ENCODE assay signal across 24 cellular contexts in genomic region chr9:125440411-125440810, GRCh38.
A peak's percentile ranks its signal among the peaks of the same experiment; 100 is the strongest.
DNase-seq lines count a peak whose midpoint lies in the region; ATAC-seq and TF ChIP-seq lines count a peak whose summit lies in the region.
"Had no signal": no experiment of that assay in that cellular context is flagged by ENCODE, and none has a peak within 500 bp of the region (broad histone marks: within the 10 kb centered on the region; RNA-seq: fewer than 3 reads in every experiment).

No MANE protein-coding gene starts in this region.

- TF ChIP-seq POLR2A in stomach (IDR thresholded peaks at IDR 0.05), result no peak

- POLR2A ChIA-PET in HEK293T (lab: Yijun Ruan, JAX), result interaction anchor here (1.1 kb wide), 1 partner anchor 199 kb away, joined by 4 read pairs; the partner anchor contains the start of gene HSPA5
- POLR2A ChIA-PET in CD8-positive, alpha-beta T cell (lab: Charles Lee), result no interaction called here

- no peak for TF ChIP-seq CTCF in stomach (IDR thresholded peaks at IDR 0.05)
- no peak for TF ChIP-seq CTCF in CD8-positive, alpha-beta T cell (IDR thresholded peaks at IDR 0.05)

- H3K4me1 ChIP-seq in stomach, result no peaks in the 10 kb centered on the region
- H3K4me1 ChIP-seq in CD8-positive, alpha-beta T cell (ENCODE audit: insufficient read depth, low read length), result no peaks in the 10 kb centered on the region
- H3K4me1 ChIP-seq: ascending aorta, upper lobe of right lung had no signal

- H3K27ac ChIP-seq in stomach, result no peak overlapping the region
- H3K27ac ChIP-seq in CD8-positive, alpha-beta T cell (ENCODE audit: low read depth, low read length), result no peak overlapping the region
- H3K27ac ChIP-seq: ascending aorta, GM23248, upper lobe of right lung had no signal

- H3K36me3 ChIP-seq in stomach, result peaks cover 13 to 77% (median 65%) of the 10 kb centered on the region in 4 donors
- no peaks in the 10 kb centered on the region for H3K36me3 ChIP-seq in CD8-positive, alpha-beta T cell (ENCODE audit: insufficient read depth, low read length)

- H3K27me3 ChIP-seq in stomach, result no peaks in the 10 kb centered on the region
- no peaks in the 10 kb centered on the region for H3K27me3 ChIP-seq in CD8-positive, alpha-beta T cell (ENCODE audit: insufficient read depth, low read length)
- H3K27me3 ChIP-seq: ascending aorta, dorsolateral prefrontal cortex, upper lobe of right lung had no signal

- H3K9me3 Mint-ChIP-seq in stimulated activated effector memory CD8-positive, alpha-beta T cell treated with anti-CD3 and anti-CD28 coated beads, Interleukin-12 subunit alpha, Interleukin-12 subunit beta, amount 100 ng/mL, for 72 hours, result no peaks in the 10 kb centered on the region
- H3K9me3 Mint-ChIP-seq in CD8-positive, alpha-beta T cell, result no peaks in the 10 kb centered on the region
- H3K9me3 Mint-ChIP-seq: activated naive CD8-positive, alpha-beta T cell treated with anti-CD3 and anti-CD28 coated beads, Interleukin-2, amount 10 ng/mL, durations not matched to agents 7 days and 5 days; CD4-positive, alpha-beta memory T cell; naive thymus-derived CD8-positive, alpha-beta T cell had no signal

- no peaks in the 10 kb centered on the region for H3K27me3 Mint-ChIP-seq in CD8-positive, alpha-beta T cell (ENCODE audit: low read depth)
- H3K27me3 Mint-ChIP-seq: activated naive CD8-positive, alpha-beta T cell treated with anti-CD3 and anti-CD28 coated beads, Interleukin-2, amount 10 ng/mL, durations not matched to agents 7 days and 5 days; CD4-positive, alpha-beta memory T cell; naive thymus-derived CD8-positive, alpha-beta T cell had no signal

- CTCF ChIA-PET in HEK293T (lab: Yijun Ruan, JAX), result no interaction called here
- CTCF ChIA-PET in CD8-positive, alpha-beta T cell (lab: Charles Lee), result no interaction called here

- intact Hi-C loops in Right ventricle myocardium superior (cut with DNase I), result no loop called here
- intact Hi-C loops in left ventricle myocardium superior (cut with micrococcal nuclease), result no loop called here
- intact Hi-C loops in stomach (cut with DNase I; ENCODE audit: low total_unique reads), result no loop called here
- intact Hi-C loops in CD8-positive, alpha-beta T cell (cut with DNase I, micrococcal nuclease), result no loop called here

- no peak overlapping the region for H3K27ac Mint-ChIP-seq in stimulated activated effector memory CD8-positive, alpha-beta T cell treated with anti-CD3 and anti-CD28 coated beads, Interleukin-12 subunit alpha, Interleukin-12 subunit beta, amount 100 ng/mL, for 72 hours
- H3K27ac Mint-ChIP-seq in CD8-positive, alpha-beta T cell, result no peak overlapping the region
- H3K27ac Mint-ChIP-seq: activated naive CD8-positive, alpha-beta T cell treated with anti-CD3 and anti-CD28 coated beads, Interleukin-2, amount 10 ng/mL, durations not matched to agents 7 days and 5 days had no signal

- no peak for TF ChIP-seq EP300 in stomach (IDR thresholded peaks at IDR 0.05)

- H3K4me3 Mint-ChIP-seq in stimulated activated effector memory CD8-positive, alpha-beta T cell treated with anti-CD3 and anti-CD28 coated beads, Interleukin-12 subunit alpha, Interleukin-12 subunit beta, amount 100 ng/mL, for 72 hours, result no peak overlapping the region
- H3K4me3 Mint-ChIP-seq in CD8-positive, alpha-beta T cell, result no peak overlapping the region
- H3K4me3 Mint-ChIP-seq: activated naive CD8-positive, alpha-beta T cell treated with anti-CD3 and anti-CD28 coated beads, Interleukin-2, amount 10 ng/mL, durations not matched to agents 7 days and 5 days; CD4-positive, alpha-beta memory T cell; naive thymus-derived CD8-positive, alpha-beta T cell had no signal

- 79 to 90% (median 87%) methylated on average over 13 to 14 of the region's 14 CpGs for WGBS in stomach, 5 donors

- DNase-seq in Right ventricle myocardium superior (peak; percentile 29), left ventricle myocardium superior (no peak), HEK293T (ENCODE audit: extremely low spot score) (no peak), left kidney (ENCODE audit: low read depth, low spot score) (peak; percentile 71), stomach (peak; percentile 20), activated T-cell treated with anti-CD3 and anti-CD28 coated beads for 4 hours (no peak)
- DNase-seq in stimulated activated effector memory CD8-positive, alpha-beta T cell treated with anti-CD3 and anti-CD28 coated beads, Interleukin-12 subunit alpha, Interleukin-12 subunit beta, amount 100 ng/mL, for 72 hours (ENCODE audit: low spot score in 2 of 2), result no peak
- no peak for DNase-seq in CD8-positive, alpha-beta T cell
- DNase-seq: activated CD4-positive, alpha-beta T cell treated with anti-CD3 and anti-CD28 coated beads, Interleukin-2, amount 50 U/mL, for 48 hours; CD4-positive, alpha-beta memory T cell; central memory CD4-positive, alpha-beta T cell; GM23248; IMR-90; naive thymus-derived CD8-positive, alpha-beta T cell; NCI-H187 treated with DMSO at 0.1 percent for 48 hours; NCI-H2227 treated with DMSO at 0.1 percent for 48 hours; NCI-H82; RPMI8226; stimulated activated CD4-positive, alpha-beta T cell treated with anti-CD3 and anti-CD28 coated beads, Interleukin-2, amount 100 ng/mL, for 48 hours; upper lobe of right lung had no signal

- ATAC-seq in Right ventricle myocardium superior (ENCODE audit: poor library complexity), result no peak
- no peak for ATAC-seq in left ventricle myocardium superior
- ATAC-seq in stimulated activated effector memory CD8-positive, alpha-beta T cell treated with anti-CD3 and anti-CD28 coated beads, Interleukin-12 subunit alpha, Interleukin-12 subunit beta, amount 100 ng/mL, for 72 hours, result no peak
- no peak for ATAC-seq in CD8-positive, alpha-beta T cell
- ATAC-seq: activated CD4-positive, CD25-positive, alpha-beta regulatory T cell treated with anti-CD3 and anti-CD28 coated beads, Interleukin-2, amount 50 U/mL, for 24 hours; naive thymus-derived CD8-positive, alpha-beta T cell; upper lobe of right lung had no signal

- no peaks in the 10 kb centered on the region for H3K4me1 Mint-ChIP-seq in stimulated activated effector memory CD8-positive, alpha-beta T cell treated with anti-CD3 and anti-CD28 coated beads, Interleukin-12 subunit alpha, Interleukin-12 subunit beta, amount 100 ng/mL, for 72 hours
- H3K4me1 Mint-ChIP-seq in CD8-positive, alpha-beta T cell (ENCODE audit: low read depth), result no peaks in the 10 kb centered on the region
- H3K4me1 Mint-ChIP-seq: activated naive CD8-positive, alpha-beta T cell treated with anti-CD3 and anti-CD28 coated beads, Interleukin-2, amount 10 ng/mL, durations not matched to agents 7 days and 5 days had no signal

- H3K9me3 ChIP-seq in stomach, result no peaks in the 10 kb centered on the region
- no peaks in the 10 kb centered on the region for H3K9me3 ChIP-seq in CD8-positive, alpha-beta T cell (ENCODE audit: low read length)
- H3K9me3 ChIP-seq: ascending aorta, upper lobe of right lung had no signal

- no peak overlapping the region for H3K4me3 ChIP-seq in stomach
- H3K4me3 ChIP-seq in CD8-positive, alpha-beta T cell (ENCODE audit: low read depth, low read length), result no peak overlapping the region
- H3K4me3 ChIP-seq: ascending aorta, dorsolateral prefrontal cortex, GM23248, upper lobe of right lung had no signal

- peaks cover 50% of the 10 kb centered on the region for H3K36me3 Mint-ChIP-seq in stimulated activated effector memory CD8-positive, alpha-beta T cell treated with anti-CD3 and anti-CD28 coated beads, Interleukin-12 subunit alpha, Interleukin-12 subunit beta, amount 100 ng/mL, for 72 hours
- H3K36me3 Mint-ChIP-seq in CD8-positive, alpha-beta T cell, result peaks cover 67% of the 10 kb centered on the region
- H3K36me3 Mint-ChIP-seq: activated naive CD8-positive, alpha-beta T cell treated with anti-CD3 and anti-CD28 coated beads, Interleukin-2, amount 10 ng/mL, durations not matched to agents 7 days and 5 days had no signal

TF ChIP-seq in HEK293T, 16 proteins besides CTCF, POLR2A, EP300 and RAD21:
- TF ChIP-seq BHLHE40 (IDR thresholded peaks at IDR 0.05; ENCODE audit: borderline replicate concordance), result no peak
- no peak for TF ChIP-seq FOXM1 (IDR thresholded peaks at IDR 0.05; ENCODE audit: borderline replicate concordance)
- peak; percentile 43 for TF ChIP-seq PKNOX1 (IDR thresholded peaks at IDR 0.05)
- no peak for TF ChIP-seq L3MBTL2 (conservative IDR thresholded peaks at IDR 0.05)
- TF ChIP-seq SUZ12 (IDR thresholded peaks at IDR 0.05), result no peak
- TF ChIP-seq ZNF384 (IDR thresholded peaks at IDR 0.05), result no peak
- no peak for TF ChIP-seq ARNT (IDR thresholded peaks at IDR 0.05)

Comparison
In these comparisons a context has a peak if more than half of its experiments do, and no peak if none do; other contexts are left out.
1. DNase-seq: peak in Right ventricle myocardium superior (single experiment), left kidney (single experiment) and stomach (single experiment); none in left ventricle myocardium superior (single experiment), HEK293T (single experiment), stimulated activated effector memory CD8-positive, alpha-beta T cell treated with anti-CD3 and anti-CD28 coated beads, Interleukin-12 subunit alpha, Interleukin-12 subunit beta, amount 100 ng/mL, for 72 hours (0 of 2), activated T-cell treated with anti-CD3 and anti-CD28 coated beads for 4 hours (single experiment) and CD8-positive, alpha-beta T cell (0 of 7).